In the genomic region with DNA sequence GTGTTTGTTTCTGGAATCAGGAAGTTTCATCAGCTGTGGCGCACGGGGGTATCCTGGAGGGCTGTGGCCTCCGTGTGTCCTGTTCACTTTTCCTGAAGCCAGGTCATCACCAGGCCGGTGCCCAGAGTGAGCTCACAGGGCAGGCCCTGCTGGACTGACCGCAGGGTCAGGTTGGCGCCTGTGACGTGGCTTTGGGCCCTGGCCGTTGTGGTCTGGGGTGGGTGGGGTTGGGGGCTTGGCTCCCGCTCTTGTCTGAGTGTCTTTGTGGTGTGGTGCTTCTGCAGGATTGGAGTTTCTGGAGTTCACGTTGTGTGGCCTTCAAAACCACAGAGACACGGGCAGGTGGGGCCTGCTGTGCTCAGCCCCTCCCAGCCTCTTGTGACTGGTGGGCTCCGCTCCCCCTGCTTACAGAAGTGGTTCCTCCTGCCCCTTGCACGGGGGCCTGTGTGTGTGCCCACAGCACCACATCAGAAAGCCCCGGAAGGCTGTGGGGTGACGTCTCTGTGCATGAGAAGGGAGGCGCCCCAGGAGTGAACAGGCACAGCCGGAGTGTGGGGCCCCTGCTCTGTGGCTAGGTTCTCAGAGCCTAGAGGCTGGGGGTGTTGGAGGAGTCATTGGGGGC, we compare ENCODE assay signal across 10 cellular contexts. TPM values are rescaled to one million over a fixed set of nuclear protein-coding genes. Genes with fewer than 3 reads are reported as not detected.
DNase-seq lines count a peak whose midpoint lies in the region; ATAC-seq and TF ChIP-seq lines count a peak whose summit lies in the region.
"Had no signal": no experiment of that assay in that cellular context is flagged by ENCODE, and none has a peak within 500 bp of the region (broad histone marks: within the 10 kb centered on the region; RNA-seq: fewer than 3 reads in every experiment).

No MANE protein-coding gene starts in this region.

- H3K18ac ChIP-seq in trophoblast cell (ENCODE audit: low read length) = no peak overlapping the region

- no CpG with 5 or more reads among the region's 17 CpGs for WGBS in trophoblast cell (ENCODE audit: extremely low coverage, insufficient coverage, insufficient read length)

- H3K4me3 ChIP-seq in fibroblast of lung (replicated peaks in 1 of 4; ENCODE audit: control extremely low read depth in 1 of 4, insufficient read depth in 1 of 4, low read depth in 3 of 4, low read length in 4 of 4) = no peak overlapping the region
- H3K4me3 ChIP-seq in trophoblast cell (ENCODE audit: low read depth, low read length) = no peak overlapping the region

- H3K9ac ChIP-seq in fibroblast of lung (ENCODE audit: insufficient read depth, low read length) (no peak overlapping the region), trophoblast cell (ENCODE audit: low read length) (no peak overlapping the region)

- no peak overlapping the region for H3K23ac ChIP-seq in trophoblast cell (ENCODE audit: low read length)

- H3K27me3 ChIP-seq in fibroblast of lung (ENCODE audit: control insufficient read depth, insufficient read depth, low read length) (no peaks in the 10 kb centered on the region), trophoblast cell (ENCODE audit: insufficient read depth, low read length) (no peaks in the 10 kb centered on the region)

- H2AK5ac ChIP-seq in trophoblast cell (ENCODE audit: low read length) = no peak overlapping the region

- no peak overlapping the region for H2BK5ac ChIP-seq in trophoblast cell (ENCODE audit: low read depth, low read length, poor library complexity)

- H4K8ac ChIP-seq in trophoblast cell (ENCODE audit: low read depth, low read length) = no peak overlapping the region

- H4K91ac ChIP-seq in trophoblast cell (ENCODE audit: low read depth, low read length) = no peak overlapping the region

- no peak overlapping the region for H2BK120ac ChIP-seq in trophoblast cell (ENCODE audit: insufficient read depth, low read length, poor library complexity)

- H3K4me2 ChIP-seq in fibroblast of lung (ENCODE audit: extremely low read depth, insufficient read depth, low read length) = no peak overlapping the region
- no peak overlapping the region for H3K4me2 ChIP-seq in trophoblast cell (ENCODE audit: low read length)

- no peak for TF ChIP-seq CTCF in fibroblast of lung (conservative IDR thresholded peaks at IDR 0.05 in 1 of 2, IDR thresholded peaks at IDR 0.05 in 1 of 2; ENCODE audit: low read depth in 1 of 2, low read length in 2 of 2)

- no peaks in the 10 kb centered on the region for H3K36me3 ChIP-seq in fibroblast of lung (ENCODE audit: control insufficient read depth, insufficient read depth, low read length)
- H3K36me3 ChIP-seq in trophoblast cell (ENCODE audit: control insufficient read depth in 1 of 2, insufficient read depth in 2 of 2, low read length in 2 of 2) = no peaks in the 10 kb centered on the region
- H3K36me3 ChIP-seq: neutrophil had no signal

- peak; percentile 85 for DNase-seq in activated CD8-positive, alpha-beta memory T cell treated with anti-CD3 and anti-CD28 coated beads for 24 hours
- peak; percentile 31 to 64 for DNase-seq in fibroblast of lung (ENCODE audit: low read depth in 2 of 2)
- peak; percentile 49 for DNase-seq in stimulated activated CD8-positive, alpha-beta memory T cell treated with anti-CD3 and anti-CD28 coated beads, Interleukin-7, amount 100 ng/mL, for 1 hour (ENCODE audit: low read depth in 2 of 2)
- no peak for DNase-seq in iPS-NIHi7 (ENCODE audit: extremely low spot score)
- DNase-seq in trophoblast cell = no peak
- DNase-seq in NCI-H1092 (lab: John Stamatoyannopoulos, UW) = no peak
- no peak for DNase-seq in NCI-H187 (lab: John Stamatoyannopoulos, UW)

- no peaks in the 10 kb centered on the region for H4K20me1 ChIP-seq in fibroblast of lung (ENCODE audit: control insufficient read depth, extremely low read depth, insufficient read depth, low read length)

- no peak overlapping the region for H3K4ac ChIP-seq in trophoblast cell (ENCODE audit: low read depth, low read length)

- ATAC-seq in HG02759 (IDR thresholded peaks at IDR 0.05; ENCODE audit: unreplicated experiment) = peak; percentile 81
- ATAC-seq: HCT116 had no signal

- no peaks in the 10 kb centered on the region for H3K79me1 ChIP-seq in trophoblast cell (ENCODE audit: low read length)

- H2BK12ac ChIP-seq in trophoblast cell (ENCODE audit: low read length) = no peak overlapping the region

- H3K4me1 ChIP-seq in fibroblast of lung (ENCODE audit: control insufficient read depth, extremely low read depth, insufficient read depth, low read length) = peaks cover 19% of the 10 kb centered on the region
- peaks cover 0 to 3% of the 10 kb centered on the region in 2 experiments for H3K4me1 ChIP-seq in trophoblast cell (ENCODE audit: control insufficient read depth in 1 of 2, insufficient read depth in 2 of 2, low read length in 2 of 2)

- H3K27ac ChIP-seq in fibroblast of lung (ENCODE audit: insufficient read depth, low read length) (no peak overlapping the region), trophoblast cell (ENCODE audit: low read depth, low read length) (no peak overlapping the region)
- H3K27ac ChIP-seq: neutrophil had no signal

- H4K12ac ChIP-seq in trophoblast cell (ENCODE audit: low read depth, low read length) = no peak overlapping the region

- no peak overlapping the region for H2AFZ ChIP-seq in fibroblast of lung (ENCODE audit: low read length)
- H2AFZ ChIP-seq in trophoblast cell (ENCODE audit: insufficient read depth, low read length, poor library complexity) = no peak overlapping the region

- H3K79me2 ChIP-seq in fibroblast of lung (ENCODE audit: control insufficient read depth, insufficient read depth, low read length) (peaks cover 30% of the 10 kb centered on the region), trophoblast cell (ENCODE audit: control insufficient read depth, insufficient read depth, low read length, poor library complexity) (no peaks in the 10 kb centered on the region)

- H3K9me3 ChIP-seq in fibroblast of lung (ENCODE audit: control insufficient read depth, insufficient read depth, low read depth, low read length) = no peaks in the 10 kb centered on the region
- H3K9me3 ChIP-seq in trophoblast cell (ENCODE audit: insufficient read depth, low read depth, low read length) = no peaks in the 10 kb centered on the region
- H3K9me3 ChIP-seq: neutrophil had no signal

- H3K14ac ChIP-seq in trophoblast cell (ENCODE audit: low read length) = no peak overlapping the region

RNA-seq across cellular contexts. Expression of a gene that starts 9.5 kb away (rescaled TPM):
- 15.7 and 21.1 TPM in 2 replicates for total RNA-seq in fibroblast of lung
- 5.1 and 19.7 TPM in 2 replicates for polyA plus RNA-seq in fibroblast of lung
- 17.1 and 18.3 TPM in 2 replicates for polyA plus RNA-seq in fibroblast of lung (2012)
- 9.1 and 38.3 TPM in 2 replicates for polyA minus RNA-seq in fibroblast of lung (ENCODE audit: low replicate concordance)
- polyA plus RNA-seq in trophoblast cell (2013) = 12.0 and 14.8 TPM in 2 replicates

RNA-seq across cellular contexts. Expression of a gene that starts 53.3 kb away (rescaled TPM):
- 0.26 and 0.50 TPM in 2 replicates for total RNA-seq in fibroblast of lung
- 0.02 TPM in 1 of 2 replicates, not detected in the other for polyA plus RNA-seq in fibroblast of lung
- polyA plus RNA-seq in fibroblast of lung (2012) = not detected in 2 replicates
- polyA minus RNA-seq in fibroblast of lung (ENCODE audit: low replicate concordance) = 0.63 TPM in 1 of 2 replicates, not detected in the other
- 0.15 and 0.23 TPM in 2 replicates for polyA plus RNA-seq in trophoblast cell (2013)

Comparison
In these comparisons a context has a peak if more than half of its experiments do, and no peak if none do; other contexts are left out.
1. DNase-seq: peak in activated CD8-positive, alpha-beta memory T cell treated with anti-CD3 and anti-CD28 coated beads for 24 hours (single experiment), fibroblast of lung (2 of 2) and stimulated activated CD8-positive, alpha-beta memory T cell treated with anti-CD3 and anti-CD28 coated beads, Interleukin-7, amount 100 ng/mL, for 1 hour (2 of 2); none in iPS-NIHi7 (single experiment), trophoblast cell (0 of 2), NCI-H1092 (single experiment) and NCI-H187 (0 of 2).